Comparison of ENCODE assay signal across 9 cellular contexts in genomic region chr7:131219277-131220041, GRCh38.
DNase-seq lines count a peak whose midpoint lies in the region; ATAC-seq and TF ChIP-seq lines count a peak whose summit lies in the region.
"Had no signal": no experiment of that assay in that cellular context is flagged by ENCODE, and none has a peak within 500 bp of the region (broad histone marks: within the 10 kb centered on the region; RNA-seq: fewer than 3 reads in every experiment).

No MANE protein-coding gene starts in this region.

- H3K27ac ChIP-seq in psoas muscle, result no peak overlapping the region

- peak; percentile 43 for DNase-seq in GM13977 (ENCODE audit: low spot score)
- DNase-seq in NOMO-1 (lab: John Stamatoyannopoulos, UW; ENCODE audit: unreplicated experiment in 2 of 2), result peak; percentile 37 to 64
- DNase-seq in Right ventricle myocardium inferior (ENCODE audit: missing footprints), result peak; percentile 81
- DNase-seq in psoas muscle, result peak; percentile 41 to 66
- no peak for DNase-seq in hepatic stellate cell (ENCODE audit: low spot score)
- DNase-seq in D341Med (ENCODE audit: low spot score), result no peak
- DNase-seq in HCEC 1CT, result no peak
- DNase-seq: activated CD4-positive, alpha-beta T cell treated with anti-CD3 and anti-CD28 coated beads for 1 hour had no signal

- in situ Hi-C loops in GM13977 (cut with MboI; ENCODE audit: low pct_unique_long_range_greater_than_20kb, low sequenced_read_pairs, unreplicated experiment), result no loop called here

- H3K27me3 ChIP-seq in psoas muscle (ENCODE audit: insufficient read depth in 3 of 3, low read length in 2 of 3), result no peaks in the 10 kb centered on the region

- H3K36me3 ChIP-seq in psoas muscle (ENCODE audit: insufficient read depth in 1 of 2, low read depth in 1 of 2), result no peaks in the 10 kb centered on the region

- TF ChIP-seq CTCF in GM13977 (IDR thresholded peaks at IDR 0.05; ENCODE audit: extremely low read depth, insufficient read depth, missing control alignments) (no peak), psoas muscle (IDR thresholded peaks at IDR 0.05) (no peak)

- H3K4me1 ChIP-seq in psoas muscle, result peaks cover 6% of the 10 kb centered on the region

- no peaks in the 10 kb centered on the region for H3K9me3 ChIP-seq in psoas muscle

- ATAC-seq in Right ventricle myocardium inferior, result peak; percentile 92
- ATAC-seq in psoas muscle, result peak in 3 of 4 donors; percentile 49 to 74 (median 54)
- ATAC-seq in HG03342 (IDR thresholded peaks at IDR 0.05; ENCODE audit: unreplicated experiment), result no peak

- WGBS in psoas muscle, 3 donors, result 44 to 47% (median 46%) methylated on average over 8 of the region's 8 CpGs

- H3K4me3 ChIP-seq in psoas muscle, result no peak overlapping the region

- intact Hi-C loops in Right ventricle myocardium inferior (cut with DNase I) (no loop called here), psoas muscle (cut with DNase I) (loop anchor here in 1 of 2 donors (1.0 kb wide), 1 partner anchor 16 kb away; no protein-coding TSS in a partner anchor)

Comparison
In these comparisons a context has a peak if more than half of its experiments do, and no peak if none do; other contexts are left out.
1. DNase-seq: peak in GM13977 (single experiment), NOMO-1 (2 of 2), Right ventricle myocardium inferior (single experiment) and psoas muscle (2 of 2); none in hepatic stellate cell (single experiment), D341Med (single experiment) and HCEC 1CT (single experiment).